Comparison of ENCODE assay signal across 1 cellular context in the genomic region with DNA sequence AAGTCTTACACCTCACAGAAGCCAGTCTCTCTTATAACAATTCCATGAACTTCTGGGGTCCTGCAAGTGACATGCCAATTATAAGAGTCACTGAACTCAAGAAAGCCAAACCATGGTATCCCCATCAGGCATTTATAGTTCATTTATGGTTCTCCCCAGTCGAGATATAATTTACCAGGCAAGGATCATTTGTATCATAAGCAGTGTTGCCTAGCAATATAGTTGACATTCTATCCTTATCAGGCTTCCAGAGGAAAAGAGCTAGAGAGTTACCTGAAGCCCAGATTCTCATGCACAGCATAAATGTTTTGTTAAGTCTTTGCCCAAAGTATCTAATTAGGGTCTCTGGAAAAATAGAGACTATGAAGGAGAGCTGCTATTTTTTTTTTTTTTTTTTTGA.
TF ChIP-seq lines count a peak whose summit lies in the region.

No MANE protein-coding gene starts in this region.

TF ChIP-seq in K562, 482 proteins besides CTCF, POLR2A, EP300 and RAD21:
- TF ChIP-seq, protein P1, sequence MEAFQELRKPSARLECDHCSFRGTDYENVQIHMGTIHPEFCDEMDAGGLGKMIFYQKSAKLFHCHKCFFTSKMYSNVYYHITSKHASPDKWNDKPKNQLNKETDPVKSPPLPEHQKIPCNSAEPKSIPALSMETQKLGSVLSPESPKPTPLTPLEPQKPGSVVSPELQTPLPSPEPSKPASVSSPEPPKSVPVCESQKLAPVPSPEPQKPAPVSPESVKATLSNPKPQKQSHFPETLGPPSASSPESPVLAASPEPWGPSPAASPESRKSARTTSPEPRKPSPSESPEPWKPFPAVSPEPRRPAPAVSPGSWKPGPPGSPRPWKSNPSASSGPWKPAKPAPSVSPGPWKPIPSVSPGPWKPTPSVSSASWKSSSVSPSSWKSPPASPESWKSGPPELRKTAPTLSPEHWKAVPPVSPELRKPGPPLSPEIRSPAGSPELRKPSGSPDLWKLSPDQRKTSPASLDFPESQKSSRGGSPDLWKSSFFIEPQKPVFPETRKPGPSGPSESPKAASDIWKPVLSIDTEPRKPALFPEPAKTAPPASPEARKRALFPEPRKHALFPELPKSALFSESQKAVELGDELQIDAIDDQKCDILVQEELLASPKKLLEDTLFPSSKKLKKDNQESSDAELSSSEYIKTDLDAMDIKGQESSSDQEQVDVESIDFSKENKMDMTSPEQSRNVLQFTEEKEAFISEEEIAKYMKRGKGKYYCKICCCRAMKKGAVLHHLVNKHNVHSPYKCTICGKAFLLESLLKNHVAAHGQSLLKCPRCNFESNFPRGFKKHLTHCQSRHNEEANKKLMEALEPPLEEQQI (IDR thresholded peaks at IDR 0.05): no peak
- TF ChIP-seq RFX1 (IDR thresholded peaks at IDR 0.05): 0 out of 2 replicates have a peak, but pooled peaks have one; percentile 6
- TF ChIP-seq TOE1 (IDR thresholded peaks at IDR 0.05; ENCODE audit: borderline replicate concordance): no peak
- TF ChIP-seq TOE1 (CRISPR knock-in tag; IDR thresholded peaks at IDR 0.05; ENCODE audit: borderline replicate concordance, low read depth): no peak
